26 cellular contexts compared by ENCODE assay signal in genomic region chr6:88339816-88340215, GRCh38.
DNase-seq lines count a peak whose midpoint lies in the region; ATAC-seq and TF ChIP-seq lines count a peak whose summit lies in the region.
"Had no signal": no experiment of that assay in that cellular context is flagged by ENCODE, and none has a peak within 500 bp of the region (broad histone marks: within the 10 kb centered on the region; RNA-seq: fewer than 3 reads in every experiment).

No MANE protein-coding gene starts in this region.

- intact Hi-C loops in activated CD4-positive, alpha-beta T cell treated with anti-CD3 and anti-CD28 coated beads, Interleukin-2, amount 10 ng/mL, durations not matched to agents 24 days and 14 days (cut with micrococcal nuclease), result no loop called here

- H3K36me3 ChIP-seq in ACC112 (ENCODE audit: insufficient read depth, low read length) (no peaks in the 10 kb centered on the region), hepatocyte (replicated peaks; ENCODE audit: insufficient read depth, low read depth) (no peaks in the 10 kb centered on the region)
- H3K36me3 ChIP-seq: HAP-1 had no signal

- H3K4me1 Mint-ChIP-seq in activated CD4-positive, alpha-beta T cell treated with anti-CD3 and anti-CD28 coated beads, Interleukin-2, amount 10 ng/mL, durations not matched to agents 24 days and 14 days, result no peaks in the 10 kb centered on the region

- H3K4me3 Mint-ChIP-seq in activated CD4-positive, alpha-beta T cell treated with anti-CD3 and anti-CD28 coated beads, Interleukin-2, amount 10 ng/mL, durations not matched to agents 24 days and 14 days, result no peak overlapping the region
- H3K4me3 Mint-ChIP-seq: HFFc6 had no signal

- H2AFZ ChIP-seq in ACC112 (ENCODE audit: low read length, unreplicated experiment) (no peak overlapping the region), hepatocyte (no peak overlapping the region)

- no peaks in the 10 kb centered on the region for H4K20me1 ChIP-seq in hepatocyte (ENCODE audit: insufficient read depth, poor library complexity, severe bottlenecking)

- no peaks in the 10 kb centered on the region for H3K9me2 ChIP-seq in hepatocyte (replicated peaks; ENCODE audit: insufficient read depth)
- H3K9me2 ChIP-seq: SK-N-SH had no signal

- no peaks in the 10 kb centered on the region for H3K27me3 ChIP-seq in ACC112 (ENCODE audit: insufficient read depth, low read length)
- no peaks in the 10 kb centered on the region for H3K27me3 ChIP-seq in hepatocyte

- H3K36me3 Mint-ChIP-seq in activated CD4-positive, alpha-beta T cell treated with anti-CD3 and anti-CD28 coated beads, Interleukin-2, amount 10 ng/mL, durations not matched to agents 24 days and 14 days (ENCODE audit: low read depth), result no peaks in the 10 kb centered on the region

- DNase-seq in M059J (ENCODE audit: low read depth), result peak; percentile 52
- peak; percentile 18 for DNase-seq in astrocyte of the hippocampus (ENCODE audit: low read depth, low spot score)
- DNase-seq in foreskin fibroblast, result peak; percentile 11 to 30
- no peak for DNase-seq in activated CD4-positive, alpha-beta T cell treated with anti-CD3 and anti-CD28 coated beads, Interleukin-2, amount 10 ng/mL, durations not matched to agents 24 days and 14 days
- no peak for DNase-seq in hepatocyte (ENCODE audit: low spot score)
- DNase-seq: ACHN, Calu3, DMS79 treated with DMSO at 0.1 percent for 48 hours, GOT3, HFFc6, Karpas-422, MV-4-11, NCI-H1105, NCI-H146, NCI-H2029, NCI-H526 treated with DMSO at 0.1 percent for 48 hours, SHP77 treated with DMSO at 0.1 percent for 48 hours, SK-N-SH, SW 1271 had no signal

- peaks cover 6% of the 10 kb centered on the region for H3K4me1 ChIP-seq in ACC112 (ENCODE audit: control insufficient read depth, insufficient read depth, low read length, unreplicated experiment)
- H3K4me1 ChIP-seq in hepatocyte (ENCODE audit: insufficient read depth), result no peaks in the 10 kb centered on the region
- H3K4me1 ChIP-seq: HAP-1 had no signal

- no peaks in the 10 kb centered on the region for H3K9me3 Mint-ChIP-seq in activated CD4-positive, alpha-beta T cell treated with anti-CD3 and anti-CD28 coated beads, Interleukin-2, amount 10 ng/mL, durations not matched to agents 24 days and 14 days

- H3K27me3 Mint-ChIP-seq in activated CD4-positive, alpha-beta T cell treated with anti-CD3 and anti-CD28 coated beads, Interleukin-2, amount 10 ng/mL, durations not matched to agents 24 days and 14 days, result no peaks in the 10 kb centered on the region

- no peaks in the 10 kb centered on the region for H3K79me2 ChIP-seq in ACC112 (ENCODE audit: control insufficient read depth, insufficient read depth, low read length, unreplicated experiment)
- H3K79me2 ChIP-seq in hepatocyte, result no peaks in the 10 kb centered on the region

- H3K27ac Mint-ChIP-seq in activated CD4-positive, alpha-beta T cell treated with anti-CD3 and anti-CD28 coated beads, Interleukin-2, amount 10 ng/mL, durations not matched to agents 24 days and 14 days, result no peak overlapping the region
- H3K27ac Mint-ChIP-seq: HFFc6 had no signal

- H3K4me3 ChIP-seq in ACC112 (ENCODE audit: low read depth, low read length) (no peak overlapping the region), foreskin fibroblast (ENCODE audit: low read depth in 1 of 2, low read length in 2 of 2) (no peak overlapping the region), hepatocyte (no peak overlapping the region)
- H3K4me3 ChIP-seq: HAP-1 had no signal

- no peak for ATAC-seq in HG02623 (IDR thresholded peaks at IDR 0.05; ENCODE audit: unreplicated experiment)
- ATAC-seq in GM19397 (IDR thresholded peaks at IDR 0.05; ENCODE audit: unreplicated experiment), result no peak
- ATAC-seq: HepG2 had no signal

- WGBS in hepatocyte (ENCODE audit: low lambda C conversion rate, missing lambda C conversion rate), result 61% methylated on average over 1 of the region's 1 CpG

- TF ChIP-seq CTCF in foreskin fibroblast (IDR thresholded peaks at IDR 0.05; ENCODE audit: low read depth, low read length) (no peak), hepatocyte (IDR thresholded peaks at IDR 0.05; ENCODE audit: poor library complexity) (no peak)

- H3K27ac ChIP-seq in ACC112 (ENCODE audit: low read depth, low read length) (peak overlapping the region; percentile 14; the same call in 1 of the 2 replicates), hepatocyte (no peak overlapping the region)
- H3K27ac ChIP-seq: 22Rv1, RWPE1 had no signal

- no peaks in the 10 kb centered on the region for H3K9me3 ChIP-seq in hepatocyte (ENCODE audit: low read depth)
- H3K9me3 ChIP-seq: HAP-1, SK-N-SH had no signal

- no peak overlapping the region for H3K4me2 ChIP-seq in hepatocyte
- H3K4me2 ChIP-seq: SK-N-SH had no signal

Comparison
In these comparisons a context has a peak if more than half of its experiments do, and no peak if none do; other contexts are left out.
1. DNase-seq: peak in M059J (single experiment), astrocyte of the hippocampus (single experiment) and foreskin fibroblast (2 of 2); none in activated CD4-positive, alpha-beta T cell treated with anti-CD3 and anti-CD28 coated beads, Interleukin-2, amount 10 ng/mL, durations not matched to agents 24 days and 14 days (single experiment) and hepatocyte (single experiment).